ENCODE assay signal across 16 cellular contexts in the genomic region with DNA sequence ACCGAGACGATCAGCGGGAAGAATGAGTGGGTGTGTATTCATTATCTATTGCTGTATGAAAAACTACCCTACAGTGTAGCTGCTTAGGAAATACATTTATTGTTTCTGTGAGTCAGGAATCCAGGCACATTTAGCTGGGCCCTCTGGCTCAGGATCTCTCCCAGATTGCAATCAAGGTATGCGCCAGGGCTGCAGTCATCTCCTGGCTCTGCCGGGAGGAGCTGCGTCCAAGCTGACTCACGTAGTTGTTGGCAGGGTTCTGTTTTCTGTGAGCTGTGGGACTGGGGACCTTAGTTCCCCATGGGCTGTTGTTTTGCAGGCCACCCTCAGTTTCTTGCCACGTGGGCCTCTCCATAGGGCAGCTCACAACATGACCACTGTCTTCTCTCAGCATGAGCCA.
A peak's percentile ranks its signal among the peaks of the same experiment; 100 is the strongest.
DNase-seq lines count a peak whose midpoint lies in the region; ATAC-seq and TF ChIP-seq lines count a peak whose summit lies in the region.
"Had no signal": no experiment of that assay in that cellular context is flagged by ENCODE, and none has a peak within 500 bp of the region (broad histone marks: within the 10 kb centered on the region; RNA-seq: fewer than 3 reads in every experiment).

No MANE protein-coding gene starts in this region.

- H3K27me3 ChIP-seq in H7 (ENCODE audit: control insufficient read depth, insufficient read depth, low read length): no peaks in the 10 kb centered on the region

- DNase-seq in AG10803 (ENCODE audit: low read depth) (peak; percentile 93), fibroblast of peridontal ligament (ENCODE audit: extremely low read depth) (peak; percentile 89), omental fat pad (ENCODE audit: low spot score) (no peak), H7 (no peak), NCI-H1417 treated with DMSO at 0.1 percent for 48 hours (lab: John Stamatoyannopoulos, UW) (no peak), NK-92 (lab: John Stamatoyannopoulos, UW; ENCODE audit: unreplicated experiment) (no peak), NCI-H2196 treated with DMSO at 0.1 percent for 48 hours (lab: John Stamatoyannopoulos, UW; ENCODE audit: unreplicated experiment) (no peak)
- DNase-seq: activated CD4-positive, alpha-beta memory T cell treated with anti-CD3 and anti-CD28 coated beads, Interleukin-2, amount 10 ng/mL, durations not matched to agents 7 days and 5 days; activated naive CD4-positive, alpha-beta T cell treated with anti-CD3 and anti-CD28 coated beads, Interleukin-2, amount 50 U/mL, for 16 hours; effector CD4-positive, alpha-beta T cell; H9; naive thymus-derived CD8-positive, alpha-beta T cell; NCI-H82; stimulated activated CD4-positive, alpha-beta T cell treated with anti-CD3 and anti-CD28 coated beads, Interleukin-1b, Interleukin-23, amount 100 ng/mL, for 48 hours; T-helper 1 cell had no signal

- H3K4me3 ChIP-seq in AG10803 (ENCODE audit: low read length) (no peak overlapping the region), H7 (ENCODE audit: insufficient read depth, low read depth, low read length) (no peak overlapping the region)

- no peaks in the 10 kb centered on the region for H3K36me3 ChIP-seq in H7 (replicated peaks; ENCODE audit: control insufficient read depth, insufficient read depth, low read length)

- TF ChIP-seq CTCF in AG10803 (conservative IDR thresholded peaks at IDR 0.05; ENCODE audit: low read length) (no peak), omental fat pad (IDR thresholded peaks at IDR 0.05) (no peak)

- peak; percentile 78 for ATAC-seq in SK-N-SH treated with all-trans-retinoic acid at 6 μM for 48 hours
- ATAC-seq in omental fat pad (ENCODE audit: low FRiP score): peak; percentile 63
- ATAC-seq: naive thymus-derived CD8-positive, alpha-beta T cell had no signal

TF ChIP-seq in SK-N-SH treated with all-trans-retinoic acid at 6 μM for 48 hours, 23 proteins besides CTCF, POLR2A, EP300 and RAD21:
- no peak for TF ChIP-seq CSDC2 (CRISPR knock-in tag; IDR thresholded peaks at IDR 0.05)
- TF ChIP-seq RARB (CRISPR knock-in tag; IDR thresholded peaks at IDR 0.05): no peak
- no peak for TF ChIP-seq TOX (CRISPR knock-in tag; IDR thresholded peaks at IDR 0.05; ENCODE audit: borderline replicate concordance)
- TF ChIP-seq, protein P1, sequence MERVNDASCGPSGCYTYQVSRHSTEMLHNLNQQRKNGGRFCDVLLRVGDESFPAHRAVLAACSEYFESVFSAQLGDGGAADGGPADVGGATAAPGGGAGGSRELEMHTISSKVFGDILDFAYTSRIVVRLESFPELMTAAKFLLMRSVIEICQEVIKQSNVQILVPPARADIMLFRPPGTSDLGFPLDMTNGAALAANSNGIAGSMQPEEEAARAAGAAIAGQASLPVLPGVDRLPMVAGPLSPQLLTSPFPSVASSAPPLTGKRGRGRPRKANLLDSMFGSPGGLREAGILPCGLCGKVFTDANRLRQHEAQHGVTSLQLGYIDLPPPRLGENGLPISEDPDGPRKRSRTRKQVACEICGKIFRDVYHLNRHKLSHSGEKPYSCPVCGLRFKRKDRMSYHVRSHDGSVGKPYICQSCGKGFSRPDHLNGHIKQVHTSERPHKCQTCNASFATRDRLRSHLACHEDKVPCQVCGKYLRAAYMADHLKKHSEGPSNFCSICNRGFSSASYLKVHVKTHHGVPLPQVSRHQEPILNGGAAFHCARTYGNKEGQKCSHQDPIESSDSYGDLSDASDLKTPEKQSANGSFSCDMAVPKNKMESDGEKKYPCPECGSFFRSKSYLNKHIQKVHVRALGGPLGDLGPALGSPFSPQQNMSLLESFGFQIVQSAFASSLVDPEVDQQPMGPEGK (CRISPR knock-in tag; IDR thresholded peaks at IDR 0.05; ENCODE audit: borderline replicate concordance): no peak
- TF ChIP-seq ISL1 (CRISPR knock-in tag; IDR thresholded peaks at IDR 0.05): no peak
- no peak for TF ChIP-seq ZFP3 (CRISPR knock-in tag; IDR thresholded peaks at IDR 0.05)

Comparison
In these comparisons a context has a peak if more than half of its experiments do, and no peak if none do; other contexts are left out.
1. DNase-seq: peak in AG10803 (single experiment) and fibroblast of peridontal ligament (single experiment); none in omental fat pad (single experiment), H7 (single experiment), NCI-H1417 treated with DMSO at 0.1 percent for 48 hours (single experiment), NK-92 (single experiment) and NCI-H2196 treated with DMSO at 0.1 percent for 48 hours (single experiment).